In genomic region chr7:16638282-16639265, GRCh38 we compare ENCODE assay signal across 31 cellular contexts. TPM values are rescaled to one million over a fixed set of nuclear protein-coding genes. Genes with fewer than 3 reads are reported as not detected.
DNase-seq lines count a peak whose midpoint lies in the region; ATAC-seq, FAIRE-seq and TF ChIP-seq lines count a peak whose summit lies in the region.
"Had no signal": no experiment of that assay in that cellular context is flagged by ENCODE, and none has a peak within 500 bp of the region (broad histone marks: within the 10 kb centered on the region; RNA-seq: fewer than 3 reads in every experiment).

No MANE protein-coding gene starts in this region.

- H3K4me3 Mint-ChIP-seq in brain: peak overlapping the region in 3 of 5 experiments; percentile 4 to 45 (median 29)
- H3K4me3 Mint-ChIP-seq: activated naive CD8-positive, alpha-beta T cell treated with anti-CD3 and anti-CD28 coated beads, Interleukin-2, amount 50 U/mL, for 24 hours; activated T-cell treated with anti-CD3 and anti-CD28 coated beads, Interleukin-2, amount 50 U/mL, for 72 hours; CD4-positive, alpha-beta memory T cell; dendritic cell treated with granulocyte-macrophage colony-stimulating factor and Interleukin-4, amounts not matched to agents 40 ng/mL and 50 ng/mL, for 4 days; naive B cell had no signal

- intact Hi-C loops in left ventricle myocardium superior (cut with micrococcal nuclease): no loop called here
- intact Hi-C loops in Right ventricle myocardium superior (cut with DNase I): no loop called here

- H3K36me3 Mint-ChIP-seq in brain: peaks cover 60% of the 10 kb centered on the region

- H3K27ac ChIP-seq in small intestine (ENCODE audit: low read depth in 1 of 2, low read length in 1 of 2): peak overlapping the region in 1 of 2 donors; percentile 5
- H3K27ac ChIP-seq: A549, HL-60, spleen, testis had no signal

- DNase-seq in left ventricle myocardium superior (no peak), Right ventricle myocardium superior (no peak), left lobe of liver (ENCODE audit: low spot score) (no peak), small intestine (peak; percentile 59), putamen (ENCODE audit: low spot score) (no peak), foreskin melanocyte (no peak)
- DNase-seq: activated CD4-positive, alpha-beta T cell treated with anti-CD3 and anti-CD28 coated beads, Interleukin-2, amount 50 U/mL, for 4 hours; activated naive CD4-positive, alpha-beta T cell; activated naive CD8-positive, alpha-beta T cell treated with anti-CD3 and anti-CD28 coated beads, Interleukin-2, amount 50 U/mL, for 24 hours; activated T-cell treated with anti-CD3 and anti-CD28 coated beads, Interleukin-2, amount 50 U/mL, for 72 hours; CD4-positive, alpha-beta memory T cell; midbrain; MV-4-11; naive B cell; NCI-H1436; NCI-H2081 treated with DMSO at 0.1 percent for 48 hours; SHP77 treated with DMSO at 0.1 percent for 48 hours; spleen; stimulated activated CD4-positive, alpha-beta T cell treated with anti-CD3 and anti-CD28 coated beads, Interleukin-2, amount 100 ng/mL, for 24 hours; stimulated activated naive CD8-positive, alpha-beta T cell treated with anti-CD3 and anti-CD28 coated beads, Interleukin-15, Interleukin-2, amounts not matched to agents 100 U/mL and 50 U/mL, for 24 hours; T-helper 2 cell; testis had no signal

- peak overlapping the region in 3 of 5 experiments; percentile 36 to 76 (median 38) for H3K27ac Mint-ChIP-seq in brain
- H3K27ac Mint-ChIP-seq: activated naive CD8-positive, alpha-beta T cell treated with anti-CD3 and anti-CD28 coated beads, Interleukin-2, amount 50 U/mL, for 24 hours; activated T-cell treated with anti-CD3 and anti-CD28 coated beads, Interleukin-2, amount 50 U/mL, for 72 hours; CD4-positive, alpha-beta memory T cell; dendritic cell treated with granulocyte-macrophage colony-stimulating factor and Interleukin-4, amounts not matched to agents 40 ng/mL and 50 ng/mL, for 4 days had no signal

- no peak overlapping the region for H3K4me3 ChIP-seq in small intestine (ENCODE audit: low read depth in 1 of 2, low read length in 2 of 2)
- H3K4me3 ChIP-seq: A549, spleen, testis had no signal

- H3K9me3 ChIP-seq in small intestine (ENCODE audit: control insufficient read depth, low read depth): no peaks in the 10 kb centered on the region
- H3K9me3 ChIP-seq: A549, spleen, testis had no signal

- peaks cover 4 to 11% of the 10 kb centered on the region in 2 donors for H3K4me1 ChIP-seq in small intestine (ENCODE audit: control insufficient read depth in 2 of 2, insufficient read depth in 1 of 2, low read depth in 1 of 2, low read length in 1 of 2)

- no peak for FAIRE-seq in small intestine (lab: Jason Lieb, UNC)
- FAIRE-seq: A549, astrocyte had no signal

- no peaks in the 10 kb centered on the region for H3K27me3 Mint-ChIP-seq in brain
- H3K27me3 Mint-ChIP-seq: activated naive CD8-positive, alpha-beta T cell treated with anti-CD3 and anti-CD28 coated beads, Interleukin-2, amount 50 U/mL, for 24 hours; CD4-positive, alpha-beta memory T cell; dendritic cell treated with granulocyte-macrophage colony-stimulating factor and Interleukin-4, amounts not matched to agents 40 ng/mL and 50 ng/mL, for 4 days; naive B cell had no signal

- peaks cover 65% of the 10 kb centered on the region for H3K4me1 Mint-ChIP-seq in brain

- peaks cover 0 to 4% of the 10 kb centered on the region in 2 donors for H3K36me3 ChIP-seq in small intestine (ENCODE audit: control insufficient read depth in 2 of 2, insufficient read depth in 2 of 2, low read length in 2 of 2)

- ATAC-seq in left ventricle myocardium superior: peak; percentile 17
- no peak for ATAC-seq in Right ventricle myocardium superior (ENCODE audit: poor library complexity)
- peak; percentile 83 for ATAC-seq in left lobe of liver
- no peak for ATAC-seq in HG02981 (IDR thresholded peaks at IDR 0.05; ENCODE audit: unreplicated experiment)
- ATAC-seq: A549; activated CD4-positive, CD25-positive, alpha-beta regulatory T cell treated with anti-CD3 and anti-CD28 coated beads, Interleukin-2, amount 50 U/mL, for 24 hours; activated naive CD8-positive, alpha-beta T cell treated with anti-CD3 and anti-CD28 coated beads, Interleukin-2, amount 50 U/mL, for 24 hours; activated T-cell treated with anti-CD3 and anti-CD28 coated beads, Interleukin-2, amount 50 U/mL, for 72 hours; esophagus mucosa; HCT116; stimulated activated naive CD8-positive, alpha-beta T cell treated with anti-CD3 and anti-CD28 coated beads, Interleukin-15, Interleukin-2, amounts not matched to agents 100 U/mL and 50 U/mL, for 24 hours had no signal

- no peaks in the 10 kb centered on the region for H3K27me3 ChIP-seq in small intestine (ENCODE audit: control insufficient read depth in 2 of 2, insufficient read depth in 2 of 2, low read length in 2 of 2)
- H3K27me3 ChIP-seq: spleen, testis had no signal

- H3K9me3 Mint-ChIP-seq in brain: no peaks in the 10 kb centered on the region
- H3K9me3 Mint-ChIP-seq: activated naive CD8-positive, alpha-beta T cell treated with anti-CD3 and anti-CD28 coated beads, Interleukin-2, amount 50 U/mL, for 24 hours; activated T-cell treated with anti-CD3 and anti-CD28 coated beads, Interleukin-2, amount 50 U/mL, for 72 hours; CD4-positive, alpha-beta memory T cell; dendritic cell treated with granulocyte-macrophage colony-stimulating factor and Interleukin-4, amounts not matched to agents 40 ng/mL and 50 ng/mL, for 4 days; naive B cell had no signal

- 46 to 66% (median 61%) methylated on average over 7 of the region's 7 CpGs for WGBS in small intestine, 3 donors

- TF ChIP-seq CTCF in brain (conservative IDR thresholded peaks at IDR 0.05): no peak

RNA-seq across cellular contexts. Expression of gene ANKMY2, which starts 7.0 kb away (rescaled TPM):
- total RNA-seq in left ventricle myocardium superior (24.6 TPM), Right ventricle myocardium superior (21.5 TPM), left lobe of liver (8.0 TPM)
- polyA plus RNA-seq in brain (ENCODE audit: insufficient read depth, low read depth, low replicate concordance) (14.7 TPM), small intestine (10 to 100 TPM; 13.9 to 14.3 (median 14.1) TPM)

RNA-seq across cellular contexts. Expression of gene BZW2, which starts 7.4 kb away (rescaled TPM):
- 377 TPM for total RNA-seq in left ventricle myocardium superior
- total RNA-seq in Right ventricle myocardium superior: 359 TPM
- polyA plus RNA-seq in brain (ENCODE audit: insufficient read depth, low read depth, low replicate concordance): 58.3 TPM
- total RNA-seq in left lobe of liver: 8.4 TPM
- polyA plus RNA-seq in small intestine: 10 to 100 TPM; 21.9 to 60.6 (median 30.5) TPM

Comparison
In these comparisons a context has a peak if more than half of its experiments do, and no peak if none do; other contexts are left out.
1. ATAC-seq: peak in left ventricle myocardium superior (single experiment) and left lobe of liver (single experiment); none in Right ventricle myocardium superior (single experiment) and HG02981 (single experiment).
2. RNA of gene BZW2, which starts 7.4 kb away (total RNA-seq): 377 TPM in left ventricle myocardium superior (single experiment) and 359 TPM in Right ventricle myocardium superior (single experiment); 8.4 TPM in left lobe of liver (single experiment); every median in the first group is over 10 times any median in the second.